In the genomic region with DNA sequence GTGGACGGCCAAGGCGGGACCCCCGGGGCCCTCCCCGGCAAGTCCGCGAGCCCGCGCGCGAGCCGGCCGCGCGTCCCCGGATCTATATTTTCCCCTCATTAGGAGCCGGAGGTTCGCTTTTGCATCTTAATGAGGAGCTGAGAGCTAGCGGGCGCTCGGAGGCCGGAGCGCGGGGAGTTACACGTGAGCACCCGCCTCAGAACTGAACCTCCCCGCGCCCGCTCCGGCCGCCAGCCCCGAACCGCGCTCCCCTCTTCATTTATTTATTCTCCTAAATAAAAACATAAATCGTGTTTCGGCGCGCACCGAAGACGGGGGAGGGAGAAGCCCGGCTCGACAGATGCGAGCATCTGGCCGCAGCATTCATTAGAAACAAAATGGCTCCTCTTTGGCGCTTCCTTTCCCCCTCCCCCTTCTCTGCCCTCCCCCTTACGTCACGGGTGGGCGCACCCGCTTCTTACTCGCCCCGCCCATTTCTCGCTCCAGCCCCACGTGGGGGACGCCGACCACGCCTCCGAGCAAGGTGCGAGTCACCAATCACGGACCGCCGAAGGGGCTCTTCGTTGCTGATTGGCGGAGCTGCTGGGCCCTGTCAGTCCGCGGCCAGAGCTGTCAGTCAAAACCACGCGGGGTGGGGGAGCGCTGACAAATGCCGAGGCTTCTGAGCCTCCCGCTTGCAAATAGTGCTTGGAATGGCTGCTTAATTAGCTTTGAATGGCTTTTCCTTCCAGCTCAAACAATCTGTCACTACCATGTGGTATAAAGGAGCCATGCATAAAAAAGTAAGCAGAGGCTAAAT, we compare ENCODE assay signal across 8 cellular contexts. TPM values are rescaled to one million over a fixed set of nuclear protein-coding genes. Genes with fewer than 3 reads are reported as not detected.
A peak's percentile ranks its signal among the peaks of the same experiment; 100 is the strongest.
DNase-seq lines count a peak whose midpoint lies in the region; ATAC-seq lines count a peak whose summit lies in the region.

No MANE protein-coding gene starts in this region.

- H3K4me3 ChIP-seq in HUES48 (ENCODE audit: low read depth, low read length) (peak overlapping the region; percentile 69), NT2/D1 (ENCODE audit: insufficient read length, low read depth) (peak overlapping the region; percentile 49), endocrine pancreas (ENCODE audit: control insufficient read depth, insufficient read depth, low read length) (no peak overlapping the region), mesendoderm (ENCODE audit: low read length) (peak overlapping the region; percentile 9)

- ATAC-seq in GM21381 (IDR thresholded peaks at IDR 0.05; ENCODE audit: unreplicated experiment) = peak; percentile 54

- no peaks in the 10 kb centered on the region for H3K79me1 ChIP-seq in mesendoderm (ENCODE audit: low read length)

- H3K4me1 ChIP-seq in HUES48 (ENCODE audit: control insufficient read depth, insufficient read depth, low read length) (peaks cover 33% of the 10 kb centered on the region), NT2/D1 (ENCODE audit: insufficient read depth, insufficient read length) (peaks cover 11% of the 10 kb centered on the region), endocrine pancreas (ENCODE audit: control insufficient read depth, insufficient read depth, low read length) (no peaks in the 10 kb centered on the region), mesendoderm (ENCODE audit: control insufficient read depth, low read depth, low read length) (peaks cover 9% of the 10 kb centered on the region)

- H4K8ac ChIP-seq in mesendoderm (ENCODE audit: low read depth, low read length) = no peak overlapping the region

- peak; percentile 97 for DNase-seq in COLO829 (ENCODE audit: low spot score)
- peak; percentile 99 for DNase-seq in NT2/D1 (ENCODE audit: low read depth, low spot score)
- peak; percentile 100 for DNase-seq in activated CD8-positive, alpha-beta memory T cell treated with anti-CD3 and anti-CD28 coated beads, Interleukin-2, amount 50 U/mL, for 24 hours (ENCODE audit: extremely low read depth)
- peak; percentile 100 for DNase-seq in mesendoderm
- DNase-seq in stimulated activated CD8-positive, alpha-beta memory T cell treated with anti-CD3 and anti-CD28 coated beads, Interleukin-12 subunit alpha, Interleukin-12 subunit beta, amount 100 ng/mL, for 4 hours (ENCODE audit: low read depth) = peak; percentile 100

- H3K79me2 ChIP-seq in mesendoderm (ENCODE audit: control insufficient read depth, insufficient read depth, low read length) = peaks cover 29% of the 10 kb centered on the region

- peak overlapping the region; percentile 94 for H3K56ac ChIP-seq in mesendoderm (ENCODE audit: low read length)

- H2AK5ac ChIP-seq in mesendoderm (ENCODE audit: low read length) = no peak overlapping the region

- no peaks in the 10 kb centered on the region for H3K9me3 ChIP-seq in HUES48 (ENCODE audit: control insufficient read depth, insufficient read depth, low read length)
- no peaks in the 10 kb centered on the region for H3K9me3 ChIP-seq in NT2/D1 (ENCODE audit: insufficient read depth, low read length)
- H3K9me3 ChIP-seq in endocrine pancreas (ENCODE audit: control insufficient read depth, low read length) = no peaks in the 10 kb centered on the region

- peak overlapping the region; percentile 41 for H2BK15ac ChIP-seq in mesendoderm (replicated peaks; ENCODE audit: low read depth)

- H3K23ac ChIP-seq in mesendoderm (ENCODE audit: low read length) = no peak overlapping the region

- peak overlapping the region; percentile 95 for H3K4ac ChIP-seq in mesendoderm (ENCODE audit: low read depth, low read length)

- H3K27me3 ChIP-seq in HUES48 (ENCODE audit: control insufficient read depth, insufficient read depth, low read length) (peaks cover 25% of the 10 kb centered on the region), NT2/D1 (ENCODE audit: insufficient read depth, insufficient read length) (peaks cover 17% of the 10 kb centered on the region), endocrine pancreas (ENCODE audit: control insufficient read depth, insufficient read depth, low read length) (no peaks in the 10 kb centered on the region), mesendoderm (ENCODE audit: insufficient read depth, low read length, poor library complexity) (no peaks in the 10 kb centered on the region)

- H3K27ac ChIP-seq in HUES48 (ENCODE audit: low read depth, low read length) (peak overlapping the region; percentile 94), mesendoderm (ENCODE audit: low read depth, low read length) (peak overlapping the region; percentile 81)

- peak overlapping the region; percentile 80 for H3K4me2 ChIP-seq in mesendoderm (ENCODE audit: low read length)

- no peak overlapping the region for H4K5ac ChIP-seq in mesendoderm (ENCODE audit: low read length)

- no CpG with 5 or more reads among the region's 69 CpGs for WGBS in mesendoderm (ENCODE audit: extremely low coverage, insufficient coverage, low lambda C conversion rate)

- peak overlapping the region; percentile 95 for H2BK120ac ChIP-seq in mesendoderm (ENCODE audit: low read depth, low read length)

- H3K18ac ChIP-seq in mesendoderm (ENCODE audit: low read length) = peak overlapping the region; percentile 99

- H3K36me3 ChIP-seq in HUES48 (ENCODE audit: control insufficient read depth, insufficient read depth, low read length) (0 out of 2 replicates have a peak, but pooled peaks cover 3% of the 10 kb centered on the region), NT2/D1 (ENCODE audit: insufficient read depth, insufficient read length, low read length) (peaks cover 13% of the 10 kb centered on the region), endocrine pancreas (ENCODE audit: control insufficient read depth, insufficient read depth, low read length) (no peaks in the 10 kb centered on the region), mesendoderm (ENCODE audit: control insufficient read depth, insufficient read depth, low read length) (no peaks in the 10 kb centered on the region)

- H2BK5ac ChIP-seq in mesendoderm (ENCODE audit: low read length) = no peak overlapping the region

- H3K9ac ChIP-seq in HUES48 (ENCODE audit: low read depth, low read length) (peak overlapping the region; percentile 89), NT2/D1 (ENCODE audit: insufficient read length, low read depth) (peak overlapping the region; percentile 90), endocrine pancreas (ENCODE audit: control insufficient read depth, insufficient read depth, low read length) (peak overlapping the region; percentile 32), mesendoderm (ENCODE audit: low read length) (peak overlapping the region; percentile 79)

RNA-seq across cellular contexts. Expression of a gene that starts 1.6 kb away (rescaled TPM):
- 56.3 TPM for polyA plus RNA-seq in mesendoderm (2013, experiment 1 of 2)
- 55.9 TPM for polyA plus RNA-seq in mesendoderm (2013, experiment 2 of 2)

Comparison
In these comparisons a context has a peak if more than half of its experiments do, and no peak if none do; other contexts are left out.
1. H3K9ac ChIP-seq: peak in every context shown above with its lines; median percentile 90 in NT2/D1; 89 in HUES48; 79 in mesendoderm; 32 in endocrine pancreas.